1 cellular context compared by ENCODE assay signal in genomic region chr11:128871165-128871564, GRCh38.
A peak's percentile ranks its signal among the peaks of the same experiment; 100 is the strongest.
TF ChIP-seq lines count a peak whose summit lies in the region.

No MANE protein-coding gene starts in this region.

TF ChIP-seq in HepG2, 621 proteins besides CTCF, POLR2A, EP300 and RAD21:
- no peak for TF ChIP-seq ZNF34 (CRISPR knock-in tag; IDR thresholded peaks at IDR 0.05; ENCODE audit: borderline replicate concordance)
- TF ChIP-seq RFX1 (IDR thresholded peaks at IDR 0.05) = peak; percentile 11; the same call in 1 of the 2 replicates
